In genomic region chr16:56848056-56848936, GRCh38 we compare ENCODE assay signal across 9 cellular contexts. TPM values are rescaled to one million over a fixed set of nuclear protein-coding genes. Genes with fewer than 3 reads are reported as not detected.
DNase-seq lines count a peak whose midpoint lies in the region; ATAC-seq, FAIRE-seq and TF ChIP-seq lines count a peak whose summit lies in the region.
"Had no signal": no experiment of that assay in that cellular context is flagged by ENCODE, and none has a peak within 500 bp of the region (broad histone marks: within the 10 kb centered on the region; RNA-seq: fewer than 3 reads in every experiment).

No MANE protein-coding gene starts in this region.

- H3K79me2 ChIP-seq in HepG2 (ENCODE audit: insufficient read depth, low read length), result no peaks in the 10 kb centered on the region

- peaks cover 36% of the 10 kb centered on the region for H3K4me1 Mint-ChIP-seq in activated T-cell treated with anti-CD3 and anti-CD28 coated beads, Interleukin-2, amount 50 U/mL, for 72 hours (ENCODE audit: low read depth)

- H3K27me3 Mint-ChIP-seq in activated T-cell treated with anti-CD3 and anti-CD28 coated beads, Interleukin-2, amount 50 U/mL, for 72 hours (ENCODE audit: low read depth), result no peaks in the 10 kb centered on the region

- no peak for FAIRE-seq in HepG2 (lab: Jason Lieb, UNC)
- FAIRE-seq in urothelium cell line (lab: Jason Lieb, UNC), result no peak

- H3K36me3 Mint-ChIP-seq in activated T-cell treated with anti-CD3 and anti-CD28 coated beads, Interleukin-2, amount 50 U/mL, for 72 hours (ENCODE audit: insufficient read depth in 2 of 2), result peaks cover 0 to 5% of the 10 kb centered on the region in 2 donors

- no peak for TF ChIP-seq RAD21 in HepG2 (CRISPR knock-in tag; IDR thresholded peaks at IDR 0.05)

- H3K9me3 Mint-ChIP-seq in activated T-cell treated with anti-CD3 and anti-CD28 coated beads, Interleukin-2, amount 50 U/mL, for 72 hours, result no peaks in the 10 kb centered on the region

- H3K9me3 ChIP-seq in HepG2 (ENCODE audit: low read length), result no peaks in the 10 kb centered on the region

- no TSS peak for BruUV-seq in HepG2 (replicated peaks; lab: Mats Ljungman, UMichigan)

- 84% methylated on average over 11 of the region's 11 CpGs for WGBS in HepG2 (ENCODE audit: low lambda C conversion rate)

- peak overlapping the region; percentile 76 for H3K4me2 ChIP-seq in HepG2 (ENCODE audit: low read depth, low read length)

- no peaks in the 10 kb centered on the region for H4K20me1 ChIP-seq in HepG2 (ENCODE audit: insufficient read depth, low read length)

- no peak overlapping the region for H3K9ac ChIP-seq in HepG2 (ENCODE audit: insufficient read depth, low read depth, low read length)

- POLR2A ChIA-PET in HepG2 (lab: Yijun Ruan, JAX), result interaction anchor here (1.3 to 5.3 kb wide), 6 partner anchors 9 to 83 kb away, joined by 3 to 44 read pairs (median 18); partner anchors contain the start of gene HERPUD1

- CTCF ChIA-PET in HepG2 (lab: Yijun Ruan, JAX; ENCODE audit: low intra/inter-chr PET ratio, low total read pairs), result no interaction called here

- TF ChIP-seq POLR2A in HepG2 (IDR thresholded peaks at IDR 0.05; ENCODE audit: insufficient read depth in 1 of 2, low read depth in 2 of 2, low read length in 2 of 2), result no peak

- TF ChIP-seq EP300 in HepG2 (IDR thresholded peaks at IDR 0.05; ENCODE audit: low read depth in 2 of 2, low read length in 2 of 2) (no peak), HepG2 (CRISPR knock-in tag; IDR thresholded peaks at IDR 0.05; ENCODE audit: borderline replicate concordance) (no peak)

- H3K36me3 ChIP-seq in HepG2 (replicated peaks in 1 of 2; ENCODE audit: control insufficient read depth in 1 of 2, insufficient read depth in 2 of 2, low read length in 2 of 2), result peaks cover 4 to 17% of the 10 kb centered on the region in 2 experiments; a peak in 4 of 5 replicates

- no peaks in the 10 kb centered on the region for H3K27me3 ChIP-seq in HepG2 (ENCODE audit: control insufficient read depth in 1 of 2, insufficient read depth in 2 of 2, low read length in 2 of 2)

- DNase-seq in activated T-cell treated with anti-CD3 and anti-CD28 coated beads, Interleukin-2, amount 50 U/mL, for 72 hours, result peak in 1 of 2 donors; percentile 30
- DNase-seq in activated T-cell treated with anti-CD3 and anti-CD28 coated beads, Interleukin-2, amount 50 U/mL, for 1 hour, result no peak
- DNase-seq in astrocyte of the hippocampus (ENCODE audit: low read depth, low spot score) (peak; percentile 86), HepG2 (ENCODE audit: low spot score) (no peak), urothelium cell line (ENCODE audit: low spot score) (peak; percentile 40), NCI-H510A treated with DMSO at 0.1 percent for 48 hours (lab: John Stamatoyannopoulos, UW) (no peak), CD1c-positive myeloid dendritic cell (ENCODE audit: extremely low spot score) (no peak)

- H3K4me3 Mint-ChIP-seq in activated T-cell treated with anti-CD3 and anti-CD28 coated beads, Interleukin-2, amount 50 U/mL, for 72 hours, result peak overlapping the region in 1 of 2 donors; percentile 19

- in situ Hi-C loops in HepG2 (cut with HindIII; ENCODE audit: extremely low pct_ligation_motif_present, low pct_unique_long_range_greater_than_20kb), result no loop called here

- H3K4me1 ChIP-seq in HepG2 (ENCODE audit: insufficient read depth, low read length), result peaks cover 60% of the 10 kb centered on the region

- no peak overlapping the region; a peak in 1 of 6 replicates for H3K4me3 ChIP-seq in HepG2 (replicated peaks in 1 of 3; ENCODE audit: insufficient read depth in 1 of 3, low read depth in 2 of 3, low read length in 3 of 3)

- ATAC-seq in activated T-cell treated with anti-CD3 and anti-CD28 coated beads, Interleukin-2, amount 50 U/mL, for 72 hours (replicated peaks in 1 of 2), result peak in 1 of 2 donors; percentile 61
- no peak for ATAC-seq in HepG2
- no peak for ATAC-seq in HG02610 (IDR thresholded peaks at IDR 0.05; ENCODE audit: unreplicated experiment)

- H3K27ac Mint-ChIP-seq in activated T-cell treated with anti-CD3 and anti-CD28 coated beads, Interleukin-2, amount 50 U/mL, for 72 hours, result peak overlapping the region; percentile 48

- no peak for TF ChIP-seq CTCF in HepG2 (CRISPR knock-in tag; IDR thresholded peaks at IDR 0.05)

- intact Hi-C loops in HepG2 (cut with micrococcal nuclease; ENCODE audit: unreplicated experiment), result no loop called here

- H3K27ac ChIP-seq in HepG2 (ENCODE audit: extremely low read length, insufficient read depth, low read length), result peak overlapping the region; percentile 94

- no peak overlapping the region for H2AFZ ChIP-seq in HepG2 (ENCODE audit: low read length)

TF ChIP-seq in HepG2, 621 proteins besides CTCF, POLR2A, EP300 and RAD21 (continues in another document):
- peak; percentile 71 for TF ChIP-seq MAFF (IDR thresholded peaks at IDR 0.05; ENCODE audit: low read depth, low read length)
- no peak for TF ChIP-seq ZNF556 (CRISPR knock-in tag; IDR thresholded peaks at IDR 0.05; ENCODE audit: borderline replicate concordance)
- no peak for TF ChIP-seq ZNF18 (CRISPR knock-in tag; IDR thresholded peaks at IDR 0.05; ENCODE audit: insufficient replicate concordance)
- TF ChIP-seq, protein P1, sequence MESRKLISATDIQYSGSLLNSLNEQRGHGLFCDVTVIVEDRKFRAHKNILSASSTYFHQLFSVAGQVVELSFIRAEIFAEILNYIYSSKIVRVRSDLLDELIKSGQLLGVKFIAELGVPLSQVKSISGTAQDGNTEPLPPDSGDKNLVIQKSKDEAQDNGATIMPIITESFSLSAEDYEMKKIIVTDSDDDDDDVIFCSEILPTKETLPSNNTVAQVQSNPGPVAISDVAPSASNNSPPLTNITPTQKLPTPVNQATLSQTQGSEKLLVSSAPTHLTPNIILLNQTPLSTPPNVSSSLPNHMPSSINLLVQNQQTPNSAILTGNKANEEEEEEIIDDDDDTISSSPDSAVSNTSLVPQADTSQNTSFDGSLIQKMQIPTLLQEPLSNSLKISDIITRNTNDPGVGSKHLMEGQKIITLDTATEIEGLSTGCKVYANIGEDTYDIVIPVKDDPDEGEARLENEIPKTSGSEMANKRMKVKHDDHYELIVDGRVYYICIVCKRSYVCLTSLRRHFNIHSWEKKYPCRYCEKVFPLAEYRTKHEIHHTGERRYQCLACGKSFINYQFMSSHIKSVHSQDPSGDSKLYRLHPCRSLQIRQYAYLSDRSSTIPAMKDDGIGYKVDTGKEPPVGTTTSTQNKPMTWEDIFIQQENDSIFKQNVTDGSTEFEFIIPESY (CRISPR knock-in tag; IDR thresholded peaks at IDR 0.05), result peak; percentile 98
- TF ChIP-seq HOXD1 (CRISPR knock-in tag; IDR thresholded peaks at IDR 0.05), result no peak
- no peak for TF ChIP-seq SNAI1 (CRISPR knock-in tag; IDR thresholded peaks at IDR 0.05; ENCODE audit: borderline replicate concordance)
- TF ChIP-seq ZIK1 (CRISPR knock-in tag; IDR thresholded peaks at IDR 0.05; ENCODE audit: borderline replicate concordance, low read depth), result no peak
- TF ChIP-seq ONECUT2 (CRISPR knock-in tag; IDR thresholded peaks at IDR 0.05), result no peak
- TF ChIP-seq ZNF558 (CRISPR knock-in tag; IDR thresholded peaks at IDR 0.05; ENCODE audit: borderline replicate concordance), result no peak
- no peak for TF ChIP-seq GATA4 (IDR thresholded peaks at IDR 0.05; ENCODE audit: borderline replicate concordance, low read depth)
- TF ChIP-seq ZBTB3 (CRISPR knock-in tag; IDR thresholded peaks at IDR 0.05; ENCODE audit: borderline replicate concordance, low read depth), result no peak
- peak; percentile 36; the same call in 1 of the 2 replicates for TF ChIP-seq TFAP4 (IDR thresholded peaks at IDR 0.05; ENCODE audit: borderline replicate concordance, low read depth)
- no peak for TF ChIP-seq ZNF7 (CRISPR knock-in tag; IDR thresholded peaks at IDR 0.05)

RNA-seq across cellular contexts. Expression of gene SLC12A3, which starts 16.7 kb away (rescaled TPM):
- not detected for total RNA-seq in activated T-cell treated with anti-CD3 and anti-CD28 coated beads, Interleukin-2, amount 50 U/mL, for 72 hours
- not detected in 2 replicates for total RNA-seq in HepG2 (2016; rRNA removed; fragmentation: Illumina TruSeq; extraction: Trizol)
- total RNA-seq in HepG2 (2016; cell fraction: cytosol; rRNA removed; fragmentation: Illumina TruSeq; extraction: Trizol; ENCODE audit: low read depth), result 0.35 TPM in 1 of 2 replicates, not detected in the other
- total RNA-seq in HepG2 (2016; cell fraction: insoluble cytoplasmic fraction; rRNA removed; fragmentation: Illumina TruSeq; extraction: Trizol), result not detected in 2 replicates
- total RNA-seq in HepG2 (2016; cell fraction: membrane; rRNA removed; fragmentation: Illumina TruSeq; extraction: Trizol), result 0.07 and 0.40 TPM in 2 replicates
- not detected in 2 replicates for total RNA-seq in HepG2 (2016; cell fraction: nucleus; rRNA removed; fragmentation: Illumina TruSeq; extraction: Trizol)
- polyA plus RNA-seq in HepG2 (2011; rRNA removed), result 5.1 and 6.2 TPM in 2 replicates
- polyA plus RNA-seq in HepG2 (2011; cell fraction: cytosol; rRNA removed), result 1.6 and 1.7 TPM in 2 replicates
- polyA plus RNA-seq in HepG2 (2011; cell fraction: nucleus; rRNA removed), result 21.0 and 30.1 TPM in 2 replicates
- polyA plus RNA-seq in HepG2 (2012), result 1.9 and 3.9 TPM in 2 replicates
- polyA plus RNA-seq in HepG2 (2016; cell fraction: cytosol; fragmentation: Illumina TruSeq; extraction: Trizol; ENCODE audit: low read depth), result not detected in 2 replicates
- not detected in 2 replicates for polyA plus RNA-seq in HepG2 (2016; cell fraction: insoluble cytoplasmic fraction; fragmentation: Illumina TruSeq; extraction: Trizol; ENCODE audit: low read depth)
- not detected in 2 replicates for polyA plus RNA-seq in HepG2 (2016; cell fraction: membrane; fragmentation: Illumina TruSeq; extraction: Trizol; ENCODE audit: low read depth)
- polyA plus RNA-seq in HepG2 (2016; cell fraction: nucleus; fragmentation: Illumina TruSeq; extraction: Trizol; ENCODE audit: insufficient read depth, low read depth), result not detected in 2 replicates
- 8.9 and 232 TPM in 2 replicates for polyA minus RNA-seq in HepG2 (2011; rRNA and poly(A)+ RNA removed; ENCODE audit: low replicate concordance)
- polyA minus RNA-seq in HepG2 (2011; cell fraction: cytosol; rRNA and poly(A)+ RNA removed), result 2.2 and 2.3 TPM in 2 replicates
- polyA minus RNA-seq in HepG2 (2011; cell fraction: nucleus; rRNA and poly(A)+ RNA removed), result 7.0 and 7.5 TPM in 2 replicates
- total RNA-seq: activated CD8-positive, alpha-beta memory T cell treated with anti-CD3 and anti-CD28 coated beads for 36 hours had no signal

Comparison
In these comparisons a context has a peak if more than half of its experiments do, and no peak if none do; other contexts are left out.
1. DNase-seq: peak in astrocyte of the hippocampus (single experiment) and urothelium cell line (single experiment); none in activated T-cell treated with anti-CD3 and anti-CD28 coated beads, Interleukin-2, amount 50 U/mL, for 1 hour (single experiment), HepG2 (single experiment), NCI-H510A treated with DMSO at 0.1 percent for 48 hours (single experiment) and CD1c-positive myeloid dendritic cell (single experiment).